ENCODE assay signal across 27 cellular contexts in genomic region chr20:51551186-51551585, GRCh38. TPM values are rescaled to one million over a fixed set of nuclear protein-coding genes. Genes with fewer than 3 reads are reported as not detected.
"Had no signal": no experiment of that assay in that cellular context is flagged by ENCODE, and none has a peak within 500 bp of the region (broad histone marks: within the 10 kb centered on the region; RNA-seq: fewer than 3 reads in every experiment).

No MANE protein-coding gene starts in this region.

- H3K36me3 ChIP-seq: neural progenitor cell, ovary, right lobe of liver, sigmoid colon, stomach, thoracic aorta, thyroid gland, tibial nerve, upper lobe of left lung, vagina had no signal

- ATAC-seq: natural killer cell; psoas muscle; right cardiac atrium; right lobe of liver; stimulated activated effector memory CD8-positive, alpha-beta T cell treated with anti-CD3 and anti-CD28 coated beads, Interleukin-12 subunit alpha, Interleukin-12 subunit beta, amount 100 ng/mL, for 72 hours; stimulated activated naive B cell treated with anti-CD40 and anti-IgM and Interleukin-4, amounts not matched to agents 10 μg/mL and 1 μg/mL and 100 μg/mL, for 72 hours had no signal

- H3K9me3 ChIP-seq: ovary, psoas muscle, right lobe of liver, sigmoid colon, stomach, thoracic aorta, thyroid gland, tibial nerve, upper lobe of left lung, vagina had no signal

- H3K9ac ChIP-seq: neural progenitor cell, parathyroid adenoma had no signal

- H3K4me2 ChIP-seq: neural progenitor cell had no signal

- H3K27me3 ChIP-seq: ovary, right lobe of liver, sigmoid colon, stomach, thyroid gland, tibial nerve, upper lobe of left lung, vagina had no signal

- FAIRE-seq: small intestine, urothelium cell line had no signal

- DNase-seq: natural killer cell; occipital lobe; ovary; posterior cingulate gyrus; psoas muscle; right cardiac atrium; right lobe of liver; sigmoid colon; small intestine; stimulated activated CD4-positive, alpha-beta T cell treated with anti-CD3 and anti-CD28 coated beads, Interleukin-15, amount 100 ng/mL, for 24 hours; stimulated activated CD4-positive, alpha-beta T cell treated with anti-CD3 and anti-CD28 coated beads, Interleukin-2, amount 100 ng/mL, for 24 hours; stimulated activated CD4-positive, alpha-beta T cell treated with anti-CD3 and anti-CD28 coated beads, Interleukin-2, amount 100 ng/mL, for 48 hours; stimulated activated CD4-positive, alpha-beta T cell treated with anti-CD3 and anti-CD28 coated beads, Interleukin-4, amount 100 ng/mL, for 24 hours; stimulated activated naive B cell treated with anti-CD40 and anti-IgM and Interleukin-4, amounts not matched to agents 10 μg/mL and 1 μg/mL and 100 μg/mL, for 72 hours; stimulated activated naive CD4-positive, alpha-beta T cell treated with Interleukin-2 at 50 U/mL for 16 hours; stomach; thyroid gland; trophoblast cell; upper lobe of left lung had no signal

- H3K27ac ChIP-seq: neural progenitor cell, ovary, parathyroid adenoma, psoas muscle, right lobe of liver, sigmoid colon, stomach, thoracic aorta, thyroid gland, tibial nerve, upper lobe of left lung, vagina had no signal

- H3K4me1 ChIP-seq: neural progenitor cell, parathyroid adenoma, right lobe of liver, sigmoid colon, stomach, thyroid gland, upper lobe of left lung, vagina had no signal

- H2AFZ ChIP-seq: neural progenitor cell, parathyroid adenoma had no signal

- H3K4me3 ChIP-seq: neural progenitor cell, ovary, psoas muscle, right lobe of liver, sigmoid colon, stomach, thoracic aorta, thyroid gland, tibial nerve, upper lobe of left lung, vagina had no signal

RNA-seq across cellular contexts. Expression of gene NFATC2, which starts 8.7 kb away (rescaled TPM):
- polyA plus RNA-seq: neural cell had no signal
